Comparison of ENCODE assay signal across 15 cellular contexts in the genomic region with DNA sequence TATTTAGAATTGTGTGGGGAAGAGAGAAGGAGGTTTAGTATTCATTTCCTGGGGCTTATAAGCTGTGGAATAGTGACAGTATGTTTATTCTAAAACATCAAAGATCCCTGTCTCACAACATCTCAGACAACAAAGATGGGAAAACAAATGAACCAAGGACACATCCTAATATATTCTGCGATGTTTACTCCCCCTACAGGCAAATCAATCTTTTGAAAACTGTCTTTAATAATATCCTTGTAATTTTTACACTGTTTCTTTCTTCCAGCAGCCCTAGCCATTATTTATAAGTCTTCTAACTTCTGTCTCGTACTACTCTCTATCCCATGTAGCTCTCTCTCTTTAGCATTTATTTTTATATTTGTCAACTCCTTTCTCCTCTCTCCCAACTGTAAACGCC. TPM values are rescaled to one million over a fixed set of nuclear protein-coding genes. Genes with fewer than 3 reads are reported as not detected.
DNase-seq lines count a peak whose midpoint lies in the region; ATAC-seq, FAIRE-seq and TF ChIP-seq lines count a peak whose summit lies in the region.
"Had no signal": no experiment of that assay in that cellular context is flagged by ENCODE, and none has a peak within 500 bp of the region (broad histone marks: within the 10 kb centered on the region; RNA-seq: fewer than 3 reads in every experiment).

No MANE protein-coding gene starts in this region.

- no peak overlapping the region for H3K4me3 Mint-ChIP-seq in naive thymus-derived CD4-positive, alpha-beta T cell
- H3K4me3 Mint-ChIP-seq: activated T-cell treated with anti-CD3 and anti-CD28 coated beads, Interleukin-2, amount 50 U/mL, for 4 hours had no signal

- no peaks in the 10 kb centered on the region for H3K36me3 ChIP-seq in naive thymus-derived CD4-positive, alpha-beta T cell (ENCODE audit: control insufficient read depth in 2 of 3, insufficient read depth in 3 of 3, low read length in 3 of 3)
- H3K36me3 ChIP-seq: stomach had no signal

- H3K36me3 Mint-ChIP-seq in naive thymus-derived CD4-positive, alpha-beta T cell, result peaks cover 0 to 5% (median 0%) of the 10 kb centered on the region in 5 donors

- H3K4me3 ChIP-seq in naive thymus-derived CD4-positive, alpha-beta T cell (ENCODE audit: low read length), result no peak overlapping the region
- H3K4me3 ChIP-seq: GM23248, stomach had no signal

- POLR2A ChIA-PET in naive thymus-derived CD4-positive, alpha-beta T cell (lab: Charles Lee), result no interaction called here

- H3K27me3 ChIP-seq in naive thymus-derived CD4-positive, alpha-beta T cell (ENCODE audit: control insufficient read depth in 2 of 2, insufficient read depth in 2 of 2, low read length in 2 of 2), result no peaks in the 10 kb centered on the region
- H3K27me3 ChIP-seq: stomach had no signal

- H3K4me1 ChIP-seq in naive thymus-derived CD4-positive, alpha-beta T cell (ENCODE audit: control insufficient read depth in 2 of 2, insufficient read depth in 2 of 2, low read length in 2 of 2), result no peaks in the 10 kb centered on the region
- H3K4me1 ChIP-seq: stomach had no signal

- peaks cover 8 to 11% (median 10%) of the 10 kb centered on the region in 5 donors for H3K27me3 Mint-ChIP-seq in naive thymus-derived CD4-positive, alpha-beta T cell

- H3K9me3 ChIP-seq in naive thymus-derived CD4-positive, alpha-beta T cell (ENCODE audit: control insufficient read depth in 2 of 3, low read length in 3 of 3), result no peaks in the 10 kb centered on the region

- TF ChIP-seq CTCF in C4-2B (conservative IDR thresholded peaks at IDR 0.05) (peak; percentile 64), GM13977 (IDR thresholded peaks at IDR 0.05; ENCODE audit: extremely low read depth, insufficient read depth, missing control alignments) (peak; percentile 12), VCaP (conservative IDR thresholded peaks at IDR 0.05) (peak; percentile 64)

- H3K27ac Mint-ChIP-seq in naive thymus-derived CD4-positive, alpha-beta T cell, result no peak overlapping the region

- intact Hi-C loops in naive thymus-derived CD4-positive, alpha-beta T cell (cut with micrococcal nuclease), result no loop called here

- H3K27ac ChIP-seq in C4-2B, result no peak overlapping the region
- H3K27ac ChIP-seq in VCaP, result no peak overlapping the region
- H3K27ac ChIP-seq in naive thymus-derived CD4-positive, alpha-beta T cell (ENCODE audit: low read depth, low read length), result no peak overlapping the region
- H3K27ac ChIP-seq: GM23248, stomach had no signal

- FAIRE-seq in islet of Langerhans (lab: Jason Lieb, UNC), result peak; percentile 78

- no peak for DNase-seq in GM13977 (ENCODE audit: low spot score)
- no peak for DNase-seq in naive thymus-derived CD4-positive, alpha-beta T cell
- DNase-seq: activated CD4-positive, CD25-positive, alpha-beta regulatory T cell; activated T-cell treated with anti-CD3 and anti-CD28 coated beads, Interleukin-2, amount 50 U/mL, for 4 hours; amniotic stem cell; GM23248; midbrain; NCI-H774; stomach had no signal

- ATAC-seq in GM19455 (IDR thresholded peaks at IDR 0.05; ENCODE audit: unreplicated experiment), result no peak
- ATAC-seq in GM21529 (IDR thresholded peaks at IDR 0.05; ENCODE audit: unreplicated experiment), result no peak
- no peak for ATAC-seq in naive thymus-derived CD4-positive, alpha-beta T cell
- ATAC-seq: activated T-cell treated with anti-CD3 and anti-CD28 coated beads, Interleukin-2, amount 50 U/mL, for 4 hours had no signal

- in situ Hi-C loops in GM13977 (cut with MboI; ENCODE audit: low pct_unique_long_range_greater_than_20kb, low sequenced_read_pairs, unreplicated experiment), result no loop called here

- peaks cover 0 to 12% (median 4%) of the 10 kb centered on the region in 11 donors for H3K9me3 Mint-ChIP-seq in naive thymus-derived CD4-positive, alpha-beta T cell

- CTCF ChIA-PET in naive thymus-derived CD4-positive, alpha-beta T cell (lab: Charles Lee), result no interaction called here

- H3K4me1 Mint-ChIP-seq in naive thymus-derived CD4-positive, alpha-beta T cell, result no peaks in the 10 kb centered on the region

RNA-seq across cellular contexts. Expression of gene TMEM252, which starts 33.5 kb away (rescaled TPM):
- not detected for total RNA-seq in naive thymus-derived CD4-positive, alpha-beta T cell
- not detected for polyA plus RNA-seq in naive thymus-derived CD4-positive, alpha-beta T cell
- total RNA-seq: activated T-cell treated with anti-CD3 and anti-CD28 coated beads, Interleukin-2, amount 50 U/mL, for 4 hours; GM23248; HT1080; stomach had no signal
- polyA plus RNA-seq: GM23248, stomach had no signal

Comparison
In these comparisons a context has a peak if more than half of its experiments do, and no peak if none do; other contexts are left out.
1. CTCF ChIP-seq: peak in every context shown above with its lines; median percentile 64 in C4-2B; 64 in VCaP; 12 in GM13977.